In genomic region chr12:20319374-20319773, GRCh38 we compare ENCODE assay signal across 27 cellular contexts. TPM values are rescaled to one million over a fixed set of nuclear protein-coding genes. Genes with fewer than 3 reads are reported as not detected.
DNase-seq lines count a peak whose midpoint lies in the region; ATAC-seq and TF ChIP-seq lines count a peak whose summit lies in the region.
"Had no signal": no experiment of that assay in that cellular context is flagged by ENCODE, and none has a peak within 500 bp of the region (broad histone marks: within the 10 kb centered on the region; RNA-seq: fewer than 3 reads in every experiment).

No MANE protein-coding gene starts in this region.

- no peaks in the 10 kb centered on the region for H3F3A ChIP-seq in GM23338 (replicated peaks; ENCODE audit: low read depth)

- H3K36me3 ChIP-seq in GM23338 (ENCODE audit: insufficient read depth), result no peaks in the 10 kb centered on the region
- no peaks in the 10 kb centered on the region for H3K36me3 ChIP-seq in neuronal stem cell (replicated peaks in 1 of 2; ENCODE audit: control insufficient read depth in 2 of 2, insufficient read depth in 2 of 2, low read length in 2 of 2)
- H3K36me3 ChIP-seq: ascending aorta, esophagus muscularis mucosa, pancreas, uterus had no signal

- no peaks in the 10 kb centered on the region for H3K27me3 Mint-ChIP-seq in GM23338 (ENCODE audit: insufficient read depth, low read depth, poor library complexity)
- H3K27me3 Mint-ChIP-seq: T-cell had no signal

- H4K20me1 ChIP-seq in GM23338 (replicated peaks; ENCODE audit: insufficient read depth), result no peaks in the 10 kb centered on the region

- H2BK5ac ChIP-seq in neuronal stem cell (ENCODE audit: low read length), result no peak overlapping the region

- H3K14ac ChIP-seq in neuronal stem cell (ENCODE audit: low read length), result no peak overlapping the region

- no peaks in the 10 kb centered on the region for H3K79me1 ChIP-seq in neuronal stem cell (ENCODE audit: low read depth, low read length)

- H3K18ac ChIP-seq in neuronal stem cell (ENCODE audit: low read length), result no peak overlapping the region

- no peak overlapping the region for H3K4ac ChIP-seq in neuronal stem cell (ENCODE audit: low read length)

- H3K4me2 ChIP-seq in GM23338, result no peak overlapping the region
- H3K4me2 ChIP-seq in neuronal stem cell (ENCODE audit: insufficient read depth, low read length, poor library complexity, severe bottlenecking), result no peak overlapping the region

- H3K23ac ChIP-seq in neuronal stem cell (ENCODE audit: low read depth, low read length, poor library complexity), result no peak overlapping the region

- no peaks in the 10 kb centered on the region for H3K79me2 ChIP-seq in GM23338 (replicated peaks; ENCODE audit: insufficient read depth)

- WGBS in neuronal stem cell (ENCODE audit: extremely low coverage in 2 of 2, insufficient read length in 2 of 2, insufficient replicate concordance in 1 of 2), 2 donors, result no CpG with 5 or more reads among the region's 4 CpGs

- no peak overlapping the region for H3K27ac Mint-ChIP-seq in GM23338
- no peak overlapping the region for H3K27ac Mint-ChIP-seq in activated naive CD4-positive, alpha-beta T cell treated with anti-CD3 and anti-CD28 coated beads, Interleukin-2, amount 50 U/mL, for 72 hours
- H3K27ac Mint-ChIP-seq: activated T-cell treated with anti-CD3 and anti-CD28 coated beads, Interleukin-2, amount 50 U/mL, for 72 hours; natural killer cell; T-cell had no signal

- H3K4me1 ChIP-seq in GM23338 (ENCODE audit: insufficient read depth) (peaks cover 30% of the 10 kb centered on the region), neuronal stem cell (ENCODE audit: control insufficient read depth in 2 of 2, insufficient read depth in 1 of 2, low read depth in 1 of 2, low read length in 2 of 2) (no peaks in the 10 kb centered on the region)
- H3K4me1 ChIP-seq: ascending aorta, esophagus muscularis mucosa, pancreas, uterus had no signal

- no peaks in the 10 kb centered on the region for H3K9me2 ChIP-seq in GM23338 (ENCODE audit: insufficient read depth)

- H2AFZ ChIP-seq in GM23338, result peak overlapping the region; percentile 67; the same call in 1 of the 2 replicates
- peak overlapping the region; percentile 49 for H2AFZ ChIP-seq in neuronal stem cell (ENCODE audit: low read length)

- H3K4me3 ChIP-seq in GM23338 (no peak overlapping the region), neuronal stem cell (ENCODE audit: low read length in 2 of 2) (no peak overlapping the region)
- H3K4me3 ChIP-seq: esophagus muscularis mucosa, pancreas, uterus had no signal

- H4K8ac ChIP-seq in neuronal stem cell (ENCODE audit: low read depth, low read length), result no peak overlapping the region

- H4K91ac ChIP-seq in neuronal stem cell (ENCODE audit: low read depth, low read length, poor library complexity), result no peak overlapping the region

- TF ChIP-seq CTCF in GM23338 (conservative IDR thresholded peaks at IDR 0.05; ENCODE audit: low read depth in 2 of 2), result no peak

- H3K9ac ChIP-seq in neuronal stem cell (ENCODE audit: low read depth, low read length, poor library complexity), result no peak overlapping the region

- no peak overlapping the region for H2AK5ac ChIP-seq in neuronal stem cell (ENCODE audit: low read depth, low read length)

- no peak overlapping the region for H2BK120ac ChIP-seq in neuronal stem cell (ENCODE audit: low read depth, low read length)

- intact Hi-C loops in Right ventricle myocardium superior (cut with DNase I), result no loop called here

- no peak overlapping the region for H2BK12ac ChIP-seq in neuronal stem cell (ENCODE audit: low read length)

- peak overlapping the region; percentile 72; the same call in 1 of the 2 replicates for H3K27ac ChIP-seq in GM23338 (ENCODE audit: low read depth)
- H3K27ac ChIP-seq in neuronal stem cell (replicated peaks; ENCODE audit: low read length), result no peak overlapping the region
- H3K27ac ChIP-seq: ascending aorta, C4-2B, esophagus muscularis mucosa, pancreas, uterus had no signal

- peaks cover 23% of the 10 kb centered on the region for H3K4me1 Mint-ChIP-seq in GM23338
- H3K4me1 Mint-ChIP-seq: natural killer cell, T-cell had no signal

- H2BK15ac ChIP-seq in neuronal stem cell (ENCODE audit: low read length), result no peak overlapping the region

- no peak for DNase-seq in GM23338 (ENCODE audit: low spot score)
- peak; percentile 12 for DNase-seq in OCI-M1 (lab: John Stamatoyannopoulos, UW)
- DNase-seq in Right ventricle myocardium superior, result no peak
- DNase-seq in neuronal stem cell (ENCODE audit: low spot score), result no peak
- DNase-seq in activated naive CD4-positive, alpha-beta T cell treated with anti-CD3 and anti-CD28 coated beads, Interleukin-2, amount 50 U/mL, for 72 hours (ENCODE audit: low spot score in 2 of 2), result no peak
- DNase-seq in AG08396 (ENCODE audit: low spot score), result no peak
- DNase-seq in NCI-H1092 treated with DMSO at 0.1 percent for 48 hours (lab: John Stamatoyannopoulos, UW), result no peak
- no peak for DNase-seq in stimulated activated CD8-positive, alpha-beta memory T cell treated with anti-CD3 and anti-CD28 coated beads, Interleukin-4, amount 100 ng/mL, for 48 hours
- DNase-seq: activated naive CD4-positive, alpha-beta T cell treated with anti-CD3 and anti-CD28 coated beads, Interleukin-2, amount 50 U/mL, for 16 hours; activated T-cell treated with anti-CD3 and anti-CD28 coated beads, Interleukin-2, amount 50 U/mL, for 72 hours; cerebellar nuclear complex; effector memory CD4-positive, alpha-beta T cell; EL; GOT3; natural killer cell; NCI-H1436 treated with DMSO at 0.1 percent for 48 hours; NCI-H2171 treated with DMSO at 0.1 percent for 48 hours; NCI-H69; pancreas; SHP77; T-cell; uterus had no signal

- no peak overlapping the region for H3K4me3 Mint-ChIP-seq in GM23338
- H3K4me3 Mint-ChIP-seq: activated T-cell treated with anti-CD3 and anti-CD28 coated beads, Interleukin-2, amount 50 U/mL, for 72 hours; natural killer cell; T-cell had no signal

- H3K9me3 ChIP-seq in neuronal stem cell (replicated peaks in 1 of 2; ENCODE audit: control insufficient read depth in 2 of 2, insufficient read depth in 1 of 2, low read depth in 1 of 2, low read length in 2 of 2), result no peaks in the 10 kb centered on the region
- H3K9me3 ChIP-seq: ascending aorta, esophagus muscularis mucosa, pancreas, uterus had no signal

- no peaks in the 10 kb centered on the region for H3K27me3 ChIP-seq in GM23338 (ENCODE audit: insufficient read depth)
- no peaks in the 10 kb centered on the region for H3K27me3 ChIP-seq in neuronal stem cell (ENCODE audit: control insufficient read depth in 3 of 3, insufficient read depth in 3 of 3, low read depth in 1 of 3, low read length in 3 of 3)
- H3K27me3 ChIP-seq: ascending aorta, esophagus muscularis mucosa, pancreas, uterus had no signal

- no peaks in the 10 kb centered on the region for H3K36me3 Mint-ChIP-seq in GM23338 (ENCODE audit: low read depth)
- H3K36me3 Mint-ChIP-seq in activated naive CD4-positive, alpha-beta T cell treated with anti-CD3 and anti-CD28 coated beads, Interleukin-2, amount 50 U/mL, for 72 hours, result no peaks in the 10 kb centered on the region
- H3K36me3 Mint-ChIP-seq: natural killer cell, T-cell had no signal

- ATAC-seq in GM23338 (no peak), Right ventricle myocardium superior (ENCODE audit: poor library complexity) (peak; percentile 70)
- no peak for ATAC-seq in activated naive CD4-positive, alpha-beta T cell treated with anti-CD3 and anti-CD28 coated beads, Interleukin-2, amount 50 U/mL, for 72 hours
- ATAC-seq: activated T-cell treated with anti-CD3 and anti-CD28 coated beads, Interleukin-2, amount 50 U/mL, for 72 hours; natural killer cell; pancreas; sciatic nerve; T-cell had no signal

- H3K9me3 Mint-ChIP-seq in GM23338, result no peaks in the 10 kb centered on the region
- no peaks in the 10 kb centered on the region for H3K9me3 Mint-ChIP-seq in activated naive CD4-positive, alpha-beta T cell treated with anti-CD3 and anti-CD28 coated beads, Interleukin-2, amount 50 U/mL, for 72 hours
- H3K9me3 Mint-ChIP-seq: activated T-cell treated with anti-CD3 and anti-CD28 coated beads, Interleukin-2, amount 50 U/mL, for 72 hours; natural killer cell had no signal

TF ChIP-seq in GM23338, 12 proteins besides CTCF, POLR2A, EP300 and RAD21 (continues in another document):
- TF ChIP-seq REST (IDR thresholded peaks at IDR 0.05; ENCODE audit: unreplicated experiment) (no peak), STAT1 (IDR thresholded peaks at IDR 0.05; ENCODE audit: unreplicated experiment) (no peak), EZH2phosphoT487 (IDR thresholded peaks at IDR 0.05; ENCODE audit: unreplicated experiment) (no peak), JUNB (IDR thresholded peaks at IDR 0.05; ENCODE audit: unreplicated experiment) (no peak)

RNA-seq across cellular contexts. Expression of gene PDE3A, which starts 49.0 kb away (rescaled TPM):
- total RNA-seq in GM23338 (2014; rRNA removed; shearing (Covaris generic)), result 9.1 and 9.2 TPM in 2 replicates
- polyA plus RNA-seq in GM23338 (2016; fragmentation: Nextera tagmentation; extraction: Ambion mirVana), result 2.1 and 2.7 TPM in 2 replicates
- 153 TPM for total RNA-seq in Right ventricle myocardium superior
- 0.49 TPM for polyA plus RNA-seq in neuronal stem cell (2013, experiment 1 of 2)
- 0.47 TPM for polyA plus RNA-seq in neuronal stem cell (2013, experiment 2 of 2)
- not detected for total RNA-seq in activated naive CD4-positive, alpha-beta T cell treated with anti-CD3 and anti-CD28 coated beads, Interleukin-2, amount 50 U/mL, for 72 hours
- total RNA-seq: activated CD8-positive, alpha-beta memory T cell treated with anti-CD3 and anti-CD28 coated beads for 36 hours; activated T-cell treated with anti-CD3 and anti-CD28 coated beads, Interleukin-2, amount 50 U/mL, for 72 hours had no signal

Comparison
In these comparisons a context has a peak if more than half of its experiments do, and no peak if none do; other contexts are left out.
1. RNA of gene PDE3A, which starts 49.0 kb away (total RNA-seq): 153 TPM in Right ventricle myocardium superior (single experiment); 9.1 to 9.2 TPM in GM23338 and not detected in activated naive CD4-positive, alpha-beta T cell treated with anti-CD3 and anti-CD28 coated beads, Interleukin-2, amount 50 U/mL, for 72 hours; every median in the first group is over 10 times any median in the second.